Comparison of ENCODE assay signal across 12 cellular contexts in the genomic region with DNA sequence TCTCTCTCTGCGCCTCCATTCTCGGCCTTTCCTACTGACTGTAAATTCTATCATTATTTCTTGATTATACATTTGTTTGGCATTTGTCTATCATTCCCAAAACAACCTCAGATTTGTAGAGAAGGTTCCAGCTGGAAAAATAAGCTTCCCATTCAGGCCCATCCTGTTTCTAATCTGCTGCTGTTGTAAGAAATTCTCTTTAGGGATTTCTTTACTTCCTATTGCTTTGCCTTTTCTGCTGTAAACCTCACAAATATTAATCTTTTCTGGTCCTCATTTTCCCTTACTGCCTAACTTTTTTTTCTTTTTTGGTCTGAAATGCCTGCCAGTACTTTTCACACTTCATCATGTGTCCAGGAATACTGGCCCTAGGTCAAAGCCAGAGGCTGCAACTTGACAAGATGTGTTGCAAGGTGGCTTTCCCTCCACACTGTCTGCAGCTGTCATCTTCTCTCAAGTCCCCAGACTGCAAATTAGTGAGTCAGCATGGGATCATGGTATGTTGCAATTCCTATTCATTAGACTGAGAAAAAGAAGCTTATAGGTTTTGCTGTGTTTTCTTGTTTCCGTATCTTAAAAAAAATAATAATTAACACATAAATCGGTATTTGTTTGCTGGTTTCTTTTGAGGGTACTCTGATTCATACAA.
DNase-seq lines count a peak whose midpoint lies in the region; ATAC-seq and TF ChIP-seq lines count a peak whose summit lies in the region.
"Had no signal": no experiment of that assay in that cellular context is flagged by ENCODE, and none has a peak within 500 bp of the region (broad histone marks: within the 10 kb centered on the region; RNA-seq: fewer than 3 reads in every experiment).

No MANE protein-coding gene starts in this region.

- no peaks in the 10 kb centered on the region for H3K4me1 Mint-ChIP-seq in activated CD8-positive, alpha-beta T cell treated with anti-CD3 and anti-CD28 coated beads, Interleukin-2, amount 10 ng/mL, durations not matched to agents 7 days and 5 days (ENCODE audit: low read depth)
- H3K4me1 Mint-ChIP-seq: activated naive CD4-positive, alpha-beta T cell treated with anti-CD3 and anti-CD28 coated beads, Interleukin-2, amount 10 ng/mL, durations not matched to agents 7 days and 5 days had no signal

- no peaks in the 10 kb centered on the region for H3K27me3 Mint-ChIP-seq in activated CD8-positive, alpha-beta T cell treated with anti-CD3 and anti-CD28 coated beads, Interleukin-2, amount 10 ng/mL, durations not matched to agents 7 days and 5 days (ENCODE audit: low read depth)
- H3K27me3 Mint-ChIP-seq: activated naive CD4-positive, alpha-beta T cell treated with anti-CD3 and anti-CD28 coated beads, Interleukin-2, amount 10 ng/mL, durations not matched to agents 7 days and 5 days; stimulated activated naive CD8-positive, alpha-beta T cell treated with anti-CD3 and anti-CD28 coated beads, Interleukin-15, Interleukin-2, amounts not matched to agents 100 ng/mL and 50 ng/mL, for 24 hours had no signal

- intact Hi-C loops in right cardiac atrium (cut with DNase I) (no loop called here), upper lobe of right lung (cut with DNase I) (no loop called here)

- peaks cover 11% of the 10 kb centered on the region for H3K9me3 Mint-ChIP-seq in activated CD8-positive, alpha-beta T cell treated with anti-CD3 and anti-CD28 coated beads, Interleukin-2, amount 10 ng/mL, durations not matched to agents 7 days and 5 days (ENCODE audit: insufficient read depth)

- H3K36me3 ChIP-seq in upper lobe of right lung = no peaks in the 10 kb centered on the region

- H3K27me3 ChIP-seq in right cardiac atrium (ENCODE audit: control insufficient read depth, insufficient read depth) (no peaks in the 10 kb centered on the region), upper lobe of right lung (no peaks in the 10 kb centered on the region)

- 48% methylated on average over 4 of the region's 4 CpGs for WGBS in right cardiac atrium

- peak; percentile 48 for DNase-seq in SKM-1 treated with dmso at 0.1 percent for 144 hours (lab: John Stamatoyannopoulos, UW; ENCODE audit: unreplicated experiment)
- DNase-seq in SKM-1 (lab: John Stamatoyannopoulos, UW; ENCODE audit: unreplicated experiment) = no peak
- peak; percentile 5 for DNase-seq in astrocyte of the cerebellum (ENCODE audit: low read depth)
- peak in 2 of 3 donors; percentile 29 to 37 for DNase-seq in right cardiac atrium
- DNase-seq in upper lobe of right lung = no peak
- DNase-seq in activated CD8-positive, alpha-beta T cell treated with anti-CD3 and anti-CD28 coated beads, Interleukin-2, amount 10 ng/mL, durations not matched to agents 7 days and 5 days = no peak
- no peak for DNase-seq in NCI-H526 treated with DMSO at 0.1 percent for 48 hours (lab: John Stamatoyannopoulos, UW)
- no peak for DNase-seq in HK-2 (ENCODE audit: unreplicated experiment)
- DNase-seq: activated CD4-positive, alpha-beta T cell treated with anti-CD3 and anti-CD28 coated beads for 4 hours; activated naive CD4-positive, alpha-beta T cell treated with anti-CD3 and anti-CD28 coated beads, Interleukin-2, amount 10 ng/mL, durations not matched to agents 7 days and 5 days; stimulated activated CD4-positive, alpha-beta T cell treated with anti-CD3 and anti-CD28 coated beads, Interleukin-12 subunit alpha, Interleukin-12 subunit beta, amount 100 ng/mL, for 4 hours had no signal

- no peaks in the 10 kb centered on the region for H3K36me3 Mint-ChIP-seq in activated CD8-positive, alpha-beta T cell treated with anti-CD3 and anti-CD28 coated beads, Interleukin-2, amount 10 ng/mL, durations not matched to agents 7 days and 5 days (ENCODE audit: low read depth)
- H3K36me3 Mint-ChIP-seq: activated naive CD4-positive, alpha-beta T cell treated with anti-CD3 and anti-CD28 coated beads, Interleukin-2, amount 10 ng/mL, durations not matched to agents 7 days and 5 days had no signal

- no peak overlapping the region for H3K27ac Mint-ChIP-seq in activated CD8-positive, alpha-beta T cell treated with anti-CD3 and anti-CD28 coated beads, Interleukin-2, amount 10 ng/mL, durations not matched to agents 7 days and 5 days
- H3K27ac Mint-ChIP-seq: activated naive CD4-positive, alpha-beta T cell treated with anti-CD3 and anti-CD28 coated beads, Interleukin-2, amount 10 ng/mL, durations not matched to agents 7 days and 5 days; stimulated activated naive CD8-positive, alpha-beta T cell treated with anti-CD3 and anti-CD28 coated beads, Interleukin-15, Interleukin-2, amounts not matched to agents 100 ng/mL and 50 ng/mL, for 24 hours had no signal

- H3K4me3 ChIP-seq in astrocyte of the cerebellum (ENCODE audit: low read depth, low read length) = no peak overlapping the region
- no peak overlapping the region for H3K4me3 ChIP-seq in right cardiac atrium (ENCODE audit: low read length)
- H3K4me3 ChIP-seq in upper lobe of right lung = no peak overlapping the region

- TF ChIP-seq CTCF in astrocyte of the cerebellum (IDR thresholded peaks at IDR 0.05; ENCODE audit: low read depth, low read length, missing control alignments) (no peak), upper lobe of right lung (IDR thresholded peaks at IDR 0.05) (no peak)

- no peak overlapping the region for H3K4me3 Mint-ChIP-seq in activated CD8-positive, alpha-beta T cell treated with anti-CD3 and anti-CD28 coated beads, Interleukin-2, amount 10 ng/mL, durations not matched to agents 7 days and 5 days
- H3K4me3 Mint-ChIP-seq: activated naive CD4-positive, alpha-beta T cell treated with anti-CD3 and anti-CD28 coated beads, Interleukin-2, amount 10 ng/mL, durations not matched to agents 7 days and 5 days; stimulated activated naive CD8-positive, alpha-beta T cell treated with anti-CD3 and anti-CD28 coated beads, Interleukin-15, Interleukin-2, amounts not matched to agents 100 ng/mL and 50 ng/mL, for 24 hours had no signal

- POLR2A ChIA-PET in activated CD8-positive, alpha-beta T cell treated with anti-CD3 and anti-CD28 coated beads, Interleukin-2, amount 10 ng/mL, durations not matched to agents 7 days and 5 days (lab: Charles Lee) = no interaction called here

- H3K4me1 ChIP-seq in right cardiac atrium (ENCODE audit: control insufficient read depth, insufficient read depth, low read length) (no peaks in the 10 kb centered on the region), upper lobe of right lung (no peaks in the 10 kb centered on the region)

- ATAC-seq in right cardiac atrium (peak; percentile 68 to 78), upper lobe of right lung (peak; percentile 34)
- ATAC-seq in activated CD8-positive, alpha-beta T cell treated with anti-CD3 and anti-CD28 coated beads, Interleukin-2, amount 10 ng/mL, durations not matched to agents 7 days and 5 days = no peak

- H3K9me3 ChIP-seq in right cardiac atrium (ENCODE audit: control insufficient read depth, low read length) (no peaks in the 10 kb centered on the region), upper lobe of right lung (no peaks in the 10 kb centered on the region)

- no peak overlapping the region for H3K27ac ChIP-seq in right cardiac atrium (ENCODE audit: low read length)
- H3K27ac ChIP-seq in upper lobe of right lung = no peak overlapping the region

- in situ Hi-C loops in astrocyte of the cerebellum (cut with HindIII; ENCODE audit: low sequenced_read_pairs) = no loop called here

- CTCF ChIA-PET in activated CD8-positive, alpha-beta T cell treated with anti-CD3 and anti-CD28 coated beads, Interleukin-2, amount 10 ng/mL, durations not matched to agents 7 days and 5 days (lab: Charles Lee) = no interaction called here

Comparison
In these comparisons a context has a peak if more than half of its experiments do, and no peak if none do; other contexts are left out.
1. DNase-seq: peak in SKM-1 treated with dmso at 0.1 percent for 144 hours (single experiment), astrocyte of the cerebellum (single experiment) and right cardiac atrium (2 of 3); none in SKM-1 (single experiment), upper lobe of right lung (single experiment), activated CD8-positive, alpha-beta T cell treated with anti-CD3 and anti-CD28 coated beads, Interleukin-2, amount 10 ng/mL, durations not matched to agents 7 days and 5 days (single experiment), NCI-H526 treated with DMSO at 0.1 percent for 48 hours (single experiment) and HK-2 (single experiment).